In the genomic region with DNA sequence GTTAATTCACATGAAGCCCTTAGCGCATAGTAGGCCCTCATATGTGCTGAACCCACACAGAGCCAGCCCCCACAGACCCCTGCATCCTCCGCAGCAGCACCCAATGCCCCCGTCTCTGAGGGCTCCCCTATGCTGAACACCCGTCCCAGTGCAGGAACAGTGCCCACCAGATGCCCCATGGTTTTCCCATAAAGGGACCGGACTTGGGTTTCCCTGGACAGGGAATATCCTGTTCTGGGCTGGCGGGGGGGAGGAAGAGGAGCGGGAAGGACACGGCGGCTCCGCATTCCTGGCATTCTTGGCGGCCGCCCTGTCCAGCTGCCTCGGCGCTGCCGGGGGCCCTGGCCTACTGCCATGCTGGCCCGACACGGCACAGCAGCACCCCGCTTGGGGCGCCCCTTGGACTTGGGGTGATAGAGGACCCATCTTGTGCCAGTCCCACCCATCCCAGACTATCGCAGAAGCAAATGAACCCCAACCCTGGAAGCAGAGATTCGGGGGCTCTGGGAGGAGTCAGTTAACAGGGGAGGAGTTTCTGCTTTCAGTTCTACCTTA, we compare ENCODE assay signal across 9 cellular contexts. TPM values are rescaled to one million over a fixed set of nuclear protein-coding genes. Genes with fewer than 3 reads are reported as not detected.
DNase-seq lines count a peak whose midpoint lies in the region; ATAC-seq and TF ChIP-seq lines count a peak whose summit lies in the region.
"Had no signal": no experiment of that assay in that cellular context is flagged by ENCODE, and none has a peak within 500 bp of the region (broad histone marks: within the 10 kb centered on the region; RNA-seq: fewer than 3 reads in every experiment).

No MANE protein-coding gene starts in this region.

- H3K27ac Mint-ChIP-seq in activated CD8-positive, alpha-beta T cell treated with anti-CD3 and anti-CD28 coated beads for 36 hours, result no peak overlapping the region
- H3K27ac Mint-ChIP-seq: B cell had no signal

- TF ChIP-seq CTCF in activated CD8-positive, alpha-beta T cell treated with anti-CD3 and anti-CD28 coated beads for 36 hours (IDR thresholded peaks at IDR 0.05), result no peak

- H3K4me3 Mint-ChIP-seq in activated CD8-positive, alpha-beta T cell treated with anti-CD3 and anti-CD28 coated beads for 36 hours, result no peak overlapping the region
- H3K4me3 Mint-ChIP-seq: B cell had no signal

- H3K36me3 Mint-ChIP-seq in activated CD8-positive, alpha-beta T cell treated with anti-CD3 and anti-CD28 coated beads for 36 hours (ENCODE audit: low read depth), result no peaks in the 10 kb centered on the region

- no peaks in the 10 kb centered on the region for H3K27me3 Mint-ChIP-seq in activated CD8-positive, alpha-beta T cell treated with anti-CD3 and anti-CD28 coated beads for 36 hours
- H3K27me3 Mint-ChIP-seq: B cell had no signal

- peak; percentile 41 for DNase-seq in 8988T
- DNase-seq in NCI-H226, result peak; percentile 65
- DNase-seq in occipital lobe (lab: John Stamatoyannopoulos, UW), result no peak
- DNase-seq in NCI-H2227 treated with DMSO at 0.1 percent for 48 hours (lab: John Stamatoyannopoulos, UW), result no peak
- DNase-seq in activated CD8-positive, alpha-beta T cell treated with anti-CD3 and anti-CD28 coated beads for 36 hours, result no peak

- H3K9ac ChIP-seq in mucosa of rectum (ENCODE audit: low read depth in 1 of 2, low read length in 2 of 2), result no peak overlapping the region

- H3K27ac ChIP-seq in esophagus (ENCODE audit: low read depth in 2 of 2, low read length in 1 of 2), result peak overlapping the region; percentile 58 to 62
- H3K27ac ChIP-seq in mucosa of rectum (ENCODE audit: low read depth in 2 of 2, low read length in 2 of 2), result peak overlapping the region; percentile 54 to 78

- H3K4me1 ChIP-seq in esophagus (ENCODE audit: control insufficient read depth in 2 of 2, insufficient read depth in 2 of 2, low read length in 1 of 2) (peaks cover 0 to 15% of the 10 kb centered on the region in 2 donors), mucosa of rectum (ENCODE audit: control insufficient read depth in 2 of 2, insufficient read depth in 2 of 2, low read length in 2 of 2) (peaks cover 14 to 15% of the 10 kb centered on the region in 2 donors)

- intact Hi-C loops in activated CD8-positive, alpha-beta T cell treated with anti-CD3 and anti-CD28 coated beads for 36 hours (cut with micrococcal nuclease), result no loop called here

- CTCF ChIA-PET in activated CD8-positive, alpha-beta T cell treated with anti-CD3 and anti-CD28 coated beads for 36 hours (lab: Charles Lee), result interaction anchor here (0.6 to 1.0 kb wide), 2 partner anchors 39 to 422 kb away, joined by 3 read pairs; no protein-coding TSS in a partner anchor

- WGBS in esophagus, 2 donors, result 28 to 35% methylated on average over 21 of the region's 21 CpGs

- H3K4me3 ChIP-seq in esophagus (ENCODE audit: low read depth in 1 of 2, low read length in 2 of 2) (no peak overlapping the region), mucosa of rectum (ENCODE audit: low read length in 2 of 2) (no peak overlapping the region)

- POLR2A ChIA-PET in activated CD8-positive, alpha-beta T cell treated with anti-CD3 and anti-CD28 coated beads for 36 hours (lab: Charles Lee), result interaction anchor here (1.2 kb wide), 1 partner anchor 28 kb away, joined by 3 read pairs; no protein-coding TSS in a partner anchor

- peaks cover 48% of the 10 kb centered on the region for H3K4me1 Mint-ChIP-seq in activated CD8-positive, alpha-beta T cell treated with anti-CD3 and anti-CD28 coated beads for 36 hours (ENCODE audit: low read depth)

- H3K9me3 ChIP-seq in esophagus (ENCODE audit: control insufficient read depth in 2 of 2, insufficient read depth in 1 of 2, low read depth in 1 of 2, low read length in 1 of 2) (no peaks in the 10 kb centered on the region), mucosa of rectum (ENCODE audit: control insufficient read depth in 2 of 2, low read length in 2 of 2) (no peaks in the 10 kb centered on the region)

- H3K27me3 ChIP-seq in esophagus (ENCODE audit: control insufficient read depth in 1 of 2, insufficient read depth in 2 of 2, low read length in 2 of 2), result no peaks in the 10 kb centered on the region
- H3K27me3 ChIP-seq in mucosa of rectum (ENCODE audit: control insufficient read depth in 2 of 2, insufficient read depth in 2 of 2, low read length in 2 of 2), result peaks cover 0 to 3% of the 10 kb centered on the region in 2 donors

- H3K36me3 ChIP-seq in esophagus (ENCODE audit: control insufficient read depth in 2 of 2, insufficient read depth in 2 of 2, low read length in 1 of 2), result no peaks in the 10 kb centered on the region
- no peaks in the 10 kb centered on the region for H3K36me3 ChIP-seq in mucosa of rectum (ENCODE audit: control insufficient read depth in 2 of 2, insufficient read depth in 2 of 2, low read length in 2 of 2)

- H3K9me3 Mint-ChIP-seq in activated CD8-positive, alpha-beta T cell treated with anti-CD3 and anti-CD28 coated beads for 36 hours, result no peaks in the 10 kb centered on the region

- no peak for ATAC-seq in GM19035 (IDR thresholded peaks at IDR 0.05; ENCODE audit: unreplicated experiment)
- no peak for ATAC-seq in activated CD8-positive, alpha-beta T cell treated with anti-CD3 and anti-CD28 coated beads for 36 hours

RNA-seq across cellular contexts. Expression of a gene that starts 23.7 kb away (rescaled TPM):
- polyA plus RNA-seq in esophagus, result 10 to 100 TPM; 12.2 to 19.1 TPM
- total RNA-seq in occipital lobe, result 6.6 TPM
- 10 to 100 TPM; 23.6 to 25.0 TPM for total RNA-seq in activated CD8-positive, alpha-beta T cell treated with anti-CD3 and anti-CD28 coated beads for 36 hours

Comparison
In these comparisons a context has a peak if more than half of its experiments do, and no peak if none do; other contexts are left out.
1. DNase-seq: peak in 8988T (single experiment) and NCI-H226 (single experiment); none in occipital lobe (single experiment), NCI-H2227 treated with DMSO at 0.1 percent for 48 hours (single experiment) and activated CD8-positive, alpha-beta T cell treated with anti-CD3 and anti-CD28 coated beads for 36 hours (single experiment).